In genomic region chr14:74613211-74613914, GRCh38 we compare ENCODE assay signal across 9 cellular contexts. TPM values are rescaled to one million over a fixed set of nuclear protein-coding genes. Genes with fewer than 3 reads are reported as not detected.
DNase-seq lines count a peak whose midpoint lies in the region; ATAC-seq and TF ChIP-seq lines count a peak whose summit lies in the region.
"Had no signal": no experiment of that assay in that cellular context is flagged by ENCODE, and none has a peak within 500 bp of the region (broad histone marks: within the 10 kb centered on the region; RNA-seq: fewer than 3 reads in every experiment).

No MANE protein-coding gene starts in this region.

- no peak overlapping the region for H2AFZ ChIP-seq in PC-9

- no TSS peak for BruUV-seq in PC-9 (replicated peaks; lab: Mats Ljungman, UMichigan)

- no peaks in the 10 kb centered on the region for H3K36me3 ChIP-seq in PC-9 (ENCODE audit: low read depth)
- H3K36me3 ChIP-seq in HAP-1 (replicated peaks) = no peaks in the 10 kb centered on the region
- no peaks in the 10 kb centered on the region for H3K36me3 ChIP-seq in left lung
- H3K36me3 ChIP-seq: pancreas had no signal

- H3K27me3 ChIP-seq in PC-9 (ENCODE audit: insufficient read depth, low read depth) (no peaks in the 10 kb centered on the region), HAP-1 (ENCODE audit: low read depth) (peaks cover 3% of the 10 kb centered on the region), left lung (peaks cover 12 to 35% of the 10 kb centered on the region in 2 donors)
- H3K27me3 ChIP-seq: pancreas had no signal

- in situ Hi-C loops in HAP-1 (cut with MboI; ENCODE audit: low sequenced_read_pairs) = no loop called here

- H3K27ac ChIP-seq in PC-9 = peak overlapping the region; percentile 84
- no peak overlapping the region for H3K27ac ChIP-seq in left lung
- H3K27ac ChIP-seq: pancreas had no signal

- 0 out of 2 replicates have a peak, but pooled peaks have one; percentile 10 for TF ChIP-seq CTCF in PC-9 (conservative IDR thresholded peaks at IDR 0.05)
- TF ChIP-seq CTCF in osteocyte (IDR thresholded peaks at IDR 0.05) = no peak
- TF ChIP-seq CTCF in left lung (IDR thresholded peaks at IDR 0.05) = no peak

- CTCF ChIA-PET in PC-9 (lab: Charles Lee) = interaction anchor here (0.6 to 5.5 kb wide), 8 partner anchors 9 to 1032 kb away, joined by 3 to 82 read pairs (median 4); no protein-coding TSS in a partner anchor

- intact Hi-C loops in PC-9 (cut with micrococcal nuclease; ENCODE audit: unreplicated experiment) (loop anchor here (2.0 to 5.0 kb wide), 2 partner anchors 121 to 274 kb away; partner anchors contain the start of genes ISCA2 and NPC2), left lung (cut with DNase I) (loop anchor here in 1 of 2 donors (10.0 kb wide), 2 partner anchors 109 to 191 kb away; no protein-coding TSS in a partner anchor)

- DNase-seq in NCI-H82 (lab: John Stamatoyannopoulos, UW) (peak; percentile 33), NCI-H82 treated with DMSO at 0.1 percent for 48 hours (lab: John Stamatoyannopoulos, UW; ENCODE audit: unreplicated experiment) (no peak), PC-9 (no peak), osteocyte (ENCODE audit: extremely low spot score, unreplicated experiment) (no peak), HAP-1 (ENCODE audit: low spot score in 2 of 2) (no peak), left lung (no peak)
- DNase-seq in effector memory CD8-positive, alpha-beta T cell = no peak

- ATAC-seq in effector memory CD8-positive, alpha-beta T cell (replicated peaks) = no peak
- ATAC-seq in HG03460 (IDR thresholded peaks at IDR 0.05; ENCODE audit: unreplicated experiment) (no peak), left lung (no peak)

- no peaks in the 10 kb centered on the region for H3K9me3 ChIP-seq in PC-9 (ENCODE audit: insufficient read depth, low read depth)
- no peaks in the 10 kb centered on the region for H3K9me3 ChIP-seq in HAP-1
- H3K9me3 ChIP-seq in left lung = no peaks in the 10 kb centered on the region
- H3K9me3 ChIP-seq: pancreas had no signal

- H3K9me2 ChIP-seq in PC-9 (ENCODE audit: insufficient read depth) = no peaks in the 10 kb centered on the region

- no peaks in the 10 kb centered on the region for H3K9me3 Mint-ChIP-seq in effector memory CD8-positive, alpha-beta T cell
- no peaks in the 10 kb centered on the region for H3K9me3 Mint-ChIP-seq in osteocyte (ENCODE audit: unreplicated experiment)

- peak overlapping the region; percentile 76 for H3K4me2 ChIP-seq in PC-9

- peaks cover 72% of the 10 kb centered on the region for H3K4me1 ChIP-seq in PC-9 (replicated peaks; ENCODE audit: insufficient read depth)
- H3K4me1 ChIP-seq in HAP-1 = no peaks in the 10 kb centered on the region
- H3K4me1 ChIP-seq in left lung = peaks cover 10 to 65% of the 10 kb centered on the region in 2 donors

- H3K79me2 ChIP-seq in PC-9 (ENCODE audit: low read depth) = peaks cover 48% of the 10 kb centered on the region

- no peaks in the 10 kb centered on the region for H3K27me3 Mint-ChIP-seq in effector memory CD8-positive, alpha-beta T cell
- no peaks in the 10 kb centered on the region for H3K27me3 Mint-ChIP-seq in osteocyte (ENCODE audit: unreplicated experiment)

- peaks cover 15% of the 10 kb centered on the region for H3K36me3 Mint-ChIP-seq in effector memory CD8-positive, alpha-beta T cell (ENCODE audit: insufficient read depth)
- no peaks in the 10 kb centered on the region for H3K36me3 Mint-ChIP-seq in osteocyte (ENCODE audit: unreplicated experiment)

- H4K20me1 ChIP-seq in PC-9 (ENCODE audit: insufficient read depth) = no peaks in the 10 kb centered on the region

- H3K4me3 Mint-ChIP-seq in effector memory CD8-positive, alpha-beta T cell = peak overlapping the region; percentile 78
- peak overlapping the region; percentile 46 for H3K4me3 Mint-ChIP-seq in osteocyte (ENCODE audit: unreplicated experiment)

- POLR2A ChIA-PET in PC-9 (lab: Charles Lee; ENCODE audit: unreplicated experiment) = interaction anchor here (0.5 to 0.7 kb wide), 5 partner anchors 36 to 456 kb away, joined by 3 to 7 read pairs (median 5); partner anchors contain the start of gene ZC2HC1C

- H3F3A ChIP-seq in PC-9 (ENCODE audit: insufficient read depth, low read depth) = peaks cover 72% of the 10 kb centered on the region

- peak overlapping the region in 1 of 2 donors; percentile 63 for H3K27ac Mint-ChIP-seq in effector memory CD8-positive, alpha-beta T cell
- peak overlapping the region; percentile 72 for H3K27ac Mint-ChIP-seq in osteocyte (ENCODE audit: unreplicated experiment)

- H3K4me3 ChIP-seq in PC-9 = peak overlapping the region; percentile 76; the same call in 1 of the 2 replicates
- no peak overlapping the region for H3K4me3 ChIP-seq in HAP-1
- no peak overlapping the region for H3K4me3 ChIP-seq in left lung

- H3K4me1 Mint-ChIP-seq in effector memory CD8-positive, alpha-beta T cell (ENCODE audit: low read depth in 2 of 2) = peaks cover 53 to 56% of the 10 kb centered on the region in 2 donors
- peaks cover 79% of the 10 kb centered on the region for H3K4me1 Mint-ChIP-seq in osteocyte (ENCODE audit: unreplicated experiment)

RNA-seq across cellular contexts. Expression of gene LTBP2, which starts 1.3 kb away (rescaled TPM):
- total RNA-seq in PC-9 (2021) = 121 and 124 TPM in 2 replicates
- total RNA-seq in osteocyte = 377 and 379 TPM in 2 replicates
- 100 to 1,000 TPM in 1 of 2 donors, 10 to 100 TPM in 1; 69.2 to 154 TPM for total RNA-seq in left lung
